11 cellular contexts compared by ENCODE assay signal in genomic region chr10:30719832-30720231, GRCh38.
DNase-seq lines count a peak whose midpoint lies in the region; ATAC-seq lines count a peak whose summit lies in the region.
"Had no signal": no experiment of that assay in that cellular context is flagged by ENCODE, and none has a peak within 500 bp of the region (broad histone marks: within the 10 kb centered on the region; RNA-seq: fewer than 3 reads in every experiment).

No MANE protein-coding gene starts in this region.

- H3K27ac Mint-ChIP-seq in activated CD8-positive, alpha-beta memory T cell treated with anti-CD3 and anti-CD28 coated beads, Interleukin-2, amount 10 ng/mL, durations not matched to agents 7 days and 5 days, result no peak overlapping the region
- H3K27ac Mint-ChIP-seq in activated naive CD8-positive, alpha-beta T cell treated with anti-CD3 and anti-CD28 coated beads, Interleukin-2, amount 50 U/mL, for 24 hours, result no peak overlapping the region

- ATAC-seq in activated CD8-positive, alpha-beta memory T cell treated with anti-CD3 and anti-CD28 coated beads, Interleukin-2, amount 10 ng/mL, durations not matched to agents 7 days and 5 days, result no peak
- ATAC-seq in activated naive CD8-positive, alpha-beta T cell treated with anti-CD3 and anti-CD28 coated beads, Interleukin-2, amount 50 U/mL, for 24 hours, result no peak
- ATAC-seq in HG03139 (IDR thresholded peaks at IDR 0.05; ENCODE audit: unreplicated experiment), result no peak

- CTCF ChIA-PET in activated CD8-positive, alpha-beta memory T cell treated with anti-CD3 and anti-CD28 coated beads, Interleukin-2, amount 10 ng/mL, durations not matched to agents 7 days and 5 days (lab: Charles Lee), result interaction anchor here (0.7 to 5.5 kb wide), 10 partner anchors 11 to 64 kb away, joined by 3 to 45 read pairs (median 13); no protein-coding TSS in a partner anchor

- no peaks in the 10 kb centered on the region for H3K9me3 Mint-ChIP-seq in activated CD8-positive, alpha-beta memory T cell treated with anti-CD3 and anti-CD28 coated beads, Interleukin-2, amount 10 ng/mL, durations not matched to agents 7 days and 5 days (ENCODE audit: low read depth)
- no peaks in the 10 kb centered on the region for H3K9me3 Mint-ChIP-seq in activated naive CD8-positive, alpha-beta T cell treated with anti-CD3 and anti-CD28 coated beads, Interleukin-2, amount 50 U/mL, for 24 hours
- H3K9me3 Mint-ChIP-seq: CD4-positive, CD25-positive, alpha-beta regulatory T cell had no signal

- H3K36me3 Mint-ChIP-seq in activated CD8-positive, alpha-beta memory T cell treated with anti-CD3 and anti-CD28 coated beads, Interleukin-2, amount 10 ng/mL, durations not matched to agents 7 days and 5 days, result no peaks in the 10 kb centered on the region
- no peaks in the 10 kb centered on the region for H3K36me3 Mint-ChIP-seq in activated naive CD8-positive, alpha-beta T cell treated with anti-CD3 and anti-CD28 coated beads, Interleukin-2, amount 50 U/mL, for 24 hours (ENCODE audit: low read depth)
- H3K36me3 Mint-ChIP-seq: CD4-positive, CD25-positive, alpha-beta regulatory T cell had no signal

- peaks cover 13% of the 10 kb centered on the region for H3K4me1 Mint-ChIP-seq in activated CD8-positive, alpha-beta memory T cell treated with anti-CD3 and anti-CD28 coated beads, Interleukin-2, amount 10 ng/mL, durations not matched to agents 7 days and 5 days
- peaks cover 5% of the 10 kb centered on the region for H3K4me1 Mint-ChIP-seq in activated naive CD8-positive, alpha-beta T cell treated with anti-CD3 and anti-CD28 coated beads, Interleukin-2, amount 50 U/mL, for 24 hours
- H3K4me1 Mint-ChIP-seq: CD4-positive, CD25-positive, alpha-beta regulatory T cell had no signal

- H3K27me3 Mint-ChIP-seq in activated CD8-positive, alpha-beta memory T cell treated with anti-CD3 and anti-CD28 coated beads, Interleukin-2, amount 10 ng/mL, durations not matched to agents 7 days and 5 days, result no peaks in the 10 kb centered on the region
- H3K27me3 Mint-ChIP-seq in activated naive CD8-positive, alpha-beta T cell treated with anti-CD3 and anti-CD28 coated beads, Interleukin-2, amount 50 U/mL, for 24 hours, result no peaks in the 10 kb centered on the region
- H3K27me3 Mint-ChIP-seq: CD4-positive, CD25-positive, alpha-beta regulatory T cell had no signal

- no peak overlapping the region for H3K4me3 Mint-ChIP-seq in activated CD8-positive, alpha-beta memory T cell treated with anti-CD3 and anti-CD28 coated beads, Interleukin-2, amount 10 ng/mL, durations not matched to agents 7 days and 5 days
- no peak overlapping the region for H3K4me3 Mint-ChIP-seq in activated naive CD8-positive, alpha-beta T cell treated with anti-CD3 and anti-CD28 coated beads, Interleukin-2, amount 50 U/mL, for 24 hours
- H3K4me3 Mint-ChIP-seq: CD4-positive, CD25-positive, alpha-beta regulatory T cell had no signal

- DNase-seq in activated CD8-positive, alpha-beta memory T cell treated with anti-CD3 and anti-CD28 coated beads, Interleukin-2, amount 50 U/mL, for 48 hours, result peak; percentile 12
- no peak for DNase-seq in activated CD8-positive, alpha-beta memory T cell treated with anti-CD3 and anti-CD28 coated beads, Interleukin-2, amount 10 ng/mL, durations not matched to agents 7 days and 5 days
- DNase-seq in RPMI7951 (ENCODE audit: low read depth) (peak; percentile 79), foreskin melanocyte (peak; percentile 34), activated gamma-delta T cell (lab: John Stamatoyannopoulos, UW) (no peak)
- DNase-seq in activated naive CD8-positive, alpha-beta T cell treated with anti-CD3 and anti-CD28 coated beads, Interleukin-2, amount 50 U/mL, for 24 hours, result no peak
- DNase-seq: ACHN; CD4-positive, CD25-positive, alpha-beta regulatory T cell; DMS53; GM23248 had no signal

Comparison
In these comparisons a context has a peak if more than half of its experiments do, and no peak if none do; other contexts are left out.
1. DNase-seq: peak in activated CD8-positive, alpha-beta memory T cell treated with anti-CD3 and anti-CD28 coated beads, Interleukin-2, amount 50 U/mL, for 48 hours (single experiment), RPMI7951 (single experiment) and foreskin melanocyte (single experiment); none in activated CD8-positive, alpha-beta memory T cell treated with anti-CD3 and anti-CD28 coated beads, Interleukin-2, amount 10 ng/mL, durations not matched to agents 7 days and 5 days (single experiment), activated gamma-delta T cell (single experiment) and activated naive CD8-positive, alpha-beta T cell treated with anti-CD3 and anti-CD28 coated beads, Interleukin-2, amount 50 U/mL, for 24 hours (single experiment).